In the genomic region with DNA sequence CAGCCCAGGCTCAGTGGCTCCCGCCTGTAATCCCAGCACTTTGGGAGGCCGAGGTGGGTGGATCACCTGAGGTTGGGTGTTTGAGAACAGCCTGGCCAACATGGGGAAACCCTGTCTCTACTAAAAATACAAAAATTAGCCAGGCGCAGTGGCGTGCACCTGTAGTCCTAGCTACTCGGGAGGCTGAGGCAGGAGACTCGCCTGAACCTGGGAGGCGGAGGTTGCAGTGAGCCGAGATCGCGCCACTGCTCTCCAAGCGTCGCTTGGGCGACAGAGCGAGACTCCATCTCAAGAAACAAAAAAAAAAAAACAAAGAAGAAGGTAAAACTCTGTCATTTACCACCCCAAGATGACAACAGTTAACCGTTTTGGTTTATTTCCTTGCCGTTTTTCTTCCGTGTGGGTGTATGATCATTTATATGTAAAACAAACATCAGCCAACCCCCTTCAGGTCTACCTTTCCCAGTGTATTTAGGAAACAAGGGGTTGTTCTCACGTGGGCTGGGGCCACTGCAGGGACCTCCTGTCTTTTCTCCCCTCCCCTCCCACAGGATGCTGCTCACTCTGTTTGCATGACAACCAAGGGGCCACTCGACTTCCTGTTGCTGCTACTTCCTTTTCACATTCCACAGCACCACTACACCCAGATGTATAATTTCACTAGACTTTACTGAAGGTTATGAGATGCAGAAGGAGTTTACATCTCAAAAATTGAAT, we compare ENCODE assay signal across 8 cellular contexts. TPM values are rescaled to one million over a fixed set of nuclear protein-coding genes. Genes with fewer than 3 reads are reported as not detected.
DNase-seq lines count a peak whose midpoint lies in the region; ATAC-seq and TF ChIP-seq lines count a peak whose summit lies in the region.

No MANE protein-coding gene starts in this region.

- H3K4me3 Mint-ChIP-seq in T-helper 2 cell treated with Interferon-gamma antibody and Interleukin-4, amounts not matched to agents 5 μg/mL and 100 μg/mL, for 36 hours: peak overlapping the region; percentile 85
- no peak overlapping the region for H3K4me3 Mint-ChIP-seq in chondrocyte (ENCODE audit: unreplicated experiment)

- H3K9me3 Mint-ChIP-seq in T-helper 2 cell treated with Interferon-gamma antibody and Interleukin-4, amounts not matched to agents 5 μg/mL and 100 μg/mL, for 36 hours: no peaks in the 10 kb centered on the region
- no peaks in the 10 kb centered on the region for H3K9me3 Mint-ChIP-seq in chondrocyte (ENCODE audit: low read depth)

- ATAC-seq in GM18909 (IDR thresholded peaks at IDR 0.05; ENCODE audit: poor library complexity, unreplicated experiment) (peak; percentile 73), HG03045 (IDR thresholded peaks at IDR 0.05; ENCODE audit: unreplicated experiment) (peak; percentile 75)

- TF ChIP-seq CTCF in chondrocyte (IDR thresholded peaks at IDR 0.05): no peak

- H3K4me1 Mint-ChIP-seq in T-helper 2 cell treated with Interferon-gamma antibody and Interleukin-4, amounts not matched to agents 5 μg/mL and 100 μg/mL, for 36 hours (ENCODE audit: low read depth): peaks cover 73% of the 10 kb centered on the region
- peaks cover 10% of the 10 kb centered on the region for H3K4me1 Mint-ChIP-seq in chondrocyte (ENCODE audit: low read depth)

- in situ Hi-C loops in G401 (cut with HindIII; ENCODE audit: low sequenced_read_pairs): no loop called here

- peak overlapping the region; percentile 99 for H3K27ac Mint-ChIP-seq in T-helper 2 cell treated with Interferon-gamma antibody and Interleukin-4, amounts not matched to agents 5 μg/mL and 100 μg/mL, for 36 hours
- peak overlapping the region; percentile 50 for H3K27ac Mint-ChIP-seq in chondrocyte (ENCODE audit: unreplicated experiment)

- peak; percentile 73 for DNase-seq in T-helper 2 cell treated with Interferon-gamma antibody and Interleukin-4, amounts not matched to agents 5 μg/mL and 100 μg/mL, for 36 hours (ENCODE audit: low spot score)
- DNase-seq in chondrocyte (ENCODE audit: low spot score) (no peak), G401 (ENCODE audit: low spot score) (no peak), medulla oblongata (ENCODE audit: extremely low spot score) (no peak), ecto neural progenitor cell (ENCODE audit: low spot score) (no peak)
- peak; percentile 36 to 45 (median 43) for DNase-seq in stimulated activated CD4-positive, alpha-beta T cell treated with anti-CD3 and anti-CD28 coated beads, TNF-alpha, amount 100 ng/mL, for 1 hour (ENCODE audit: low read depth in 3 of 3, low spot score in 1 of 3)

- no peaks in the 10 kb centered on the region for H3K27me3 Mint-ChIP-seq in T-helper 2 cell treated with Interferon-gamma antibody and Interleukin-4, amounts not matched to agents 5 μg/mL and 100 μg/mL, for 36 hours (ENCODE audit: low read depth)
- H3K27me3 Mint-ChIP-seq in chondrocyte (ENCODE audit: low read depth): peaks cover 2% of the 10 kb centered on the region

- H3K36me3 Mint-ChIP-seq in T-helper 2 cell treated with Interferon-gamma antibody and Interleukin-4, amounts not matched to agents 5 μg/mL and 100 μg/mL, for 36 hours (ENCODE audit: low read depth): peaks cover 52% of the 10 kb centered on the region
- no peaks in the 10 kb centered on the region for H3K36me3 Mint-ChIP-seq in chondrocyte (ENCODE audit: low read depth)

RNA-seq across cellular contexts. Expression of a gene that starts 13.6 kb away (rescaled TPM):
- 1.6 to 2.5 TPM (median 2.4 TPM) in 3 replicates for total RNA-seq in chondrocyte
- not detected in 2 replicates for total RNA-seq in G401 (2014; rRNA removed; shearing (Covaris generic))

RNA-seq across cellular contexts. Expression of a gene that starts 54.8 kb away (rescaled TPM):
- 26.5 to 31.7 TPM (median 27.5 TPM) in 3 replicates for total RNA-seq in chondrocyte
- total RNA-seq in G401 (2014; rRNA removed; shearing (Covaris generic)): 41.0 and 71.7 TPM in 2 replicates

Comparison
In these comparisons a context has a peak if more than half of its experiments do, and no peak if none do; other contexts are left out.
1. DNase-seq: peak in T-helper 2 cell treated with Interferon-gamma antibody and Interleukin-4, amounts not matched to agents 5 μg/mL and 100 μg/mL, for 36 hours (single experiment) and stimulated activated CD4-positive, alpha-beta T cell treated with anti-CD3 and anti-CD28 coated beads, TNF-alpha, amount 100 ng/mL, for 1 hour (3 of 3); none in chondrocyte (single experiment), G401 (single experiment), medulla oblongata (single experiment) and ecto neural progenitor cell (single experiment).